ENCODE assay signal across 13 cellular contexts in genomic region chr22:19766235-19766505, GRCh38. TPM values are rescaled to one million over a fixed set of nuclear protein-coding genes. Genes with fewer than 3 reads are reported as not detected.
A peak's percentile ranks its signal among the peaks of the same experiment; 100 is the strongest.
DNase-seq lines count a peak whose midpoint lies in the region; ATAC-seq and TF ChIP-seq lines count a peak whose summit lies in the region.
"Had no signal": no experiment of that assay in that cellular context is flagged by ENCODE, and none has a peak within 500 bp of the region (broad histone marks: within the 10 kb centered on the region; RNA-seq: fewer than 3 reads in every experiment).

No MANE protein-coding gene starts in this region.

- 0% methylated on average over 27 of the region's 36 CpGs; no CpG with 5 or more reads in 1 of the 2 experiments for WGBS in IMR-90 (ENCODE audit: extremely low coverage in 2 of 2, insufficient read length in 1 of 2), 2 experiments
- WGBS in esophagus muscularis mucosa = no CpG with 5 or more reads among the region's 36 CpGs
- 1% methylated on average over 36 of the region's 36 CpGs for WGBS in sigmoid colon, 2 donors
- 1% methylated on average over 15 of the region's 36 CpGs; no CpG with 5 or more reads in 1 of the 2 donors for WGBS in tibial nerve, 2 donors

- H3K9me1 ChIP-seq in IMR-90 (ENCODE audit: insufficient read depth, low read length) = no peaks in the 10 kb centered on the region

- no peak overlapping the region for H3K18ac ChIP-seq in IMR-90 (ENCODE audit: low read depth, low read length)

- H3K9me3 ChIP-seq in DND-41 (ENCODE audit: insufficient read depth, low read length, severe bottlenecking) (no peaks in the 10 kb centered on the region), IMR-90 (ENCODE audit: control insufficient read depth, insufficient read depth, low read length) (peaks cover 4% of the 10 kb centered on the region; the same call in 1 of the 2 replicates), esophagus muscularis mucosa (no peaks in the 10 kb centered on the region), sigmoid colon (no peaks in the 10 kb centered on the region), tibial nerve (no peaks in the 10 kb centered on the region)

- no peak overlapping the region for H3K56ac ChIP-seq in IMR-90 (ENCODE audit: extremely low read depth, insufficient read depth, low read length)

- BruUV-seq in IMR-90 (replicated peaks; lab: Mats Ljungman, UMichigan) = no TSS peak

- TF ChIP-seq CTCF in DND-41 (IDR thresholded peaks at IDR 0.05; ENCODE audit: borderline replicate concordance, extremely low read depth, low read length, poor library complexity, severe bottlenecking) (no peak), IMR-90 (conservative IDR thresholded peaks at IDR 0.05; ENCODE audit: low read depth, low read length) (no peak), esophagus muscularis mucosa (IDR thresholded peaks at IDR 0.05) (no peak), sigmoid colon (IDR thresholded peaks at IDR 0.05) (no peak), tibial nerve (IDR thresholded peaks at IDR 0.05) (no peak)

- H3K23ac ChIP-seq in IMR-90 (ENCODE audit: low read depth, low read length) = no peak overlapping the region

- CTCF ChIA-PET in IMR-90 (lab: Yijun Ruan, JAX) = no interaction called here

- no peak overlapping the region for H2BK5ac ChIP-seq in IMR-90 (ENCODE audit: low read depth, low read length, poor library complexity, severe bottlenecking)

- H2AFZ ChIP-seq in DND-41 (ENCODE audit: low read depth, low read length) (peak overlapping the region; percentile 38; the same call in 1 of the 2 replicates), IMR-90 (replicated peaks; ENCODE audit: low read length, poor library complexity) (no peak overlapping the region)

- DNase-seq in DND-41 (no peak), IMR-90 (no peak), esophagus muscularis mucosa (ENCODE audit: extremely low spot score) (no peak), sigmoid colon (no peak), tibial nerve (ENCODE audit: low spot score in 2 of 2) (no peak)
- no peak for DNase-seq in T-helper 2 cell treated with Interferon-gamma antibody and Interleukin-4, amounts not matched to agents 5 μg/mL and 100 μg/mL, for 36 hours (ENCODE audit: low spot score)
- DNase-seq: activated gamma-delta T cell treated with Interleukin-2 at 50 U/mL for 16 hours; brain microvascular endothelial cell; effector memory CD4-positive, alpha-beta T cell; HFFc6; stimulated activated CD4-positive, alpha-beta T cell treated with anti-CD3 and anti-CD28 coated beads, Interleukin-2, amount 100 ng/mL, for 48 hours had no signal

- no peak overlapping the region for H2BK20ac ChIP-seq in IMR-90 (ENCODE audit: low read depth, low read length)

- no peak overlapping the region for H4K5ac ChIP-seq in IMR-90 (ENCODE audit: low read depth, low read length)

- H3K36me3 Mint-ChIP-seq in T-helper 2 cell treated with Interferon-gamma antibody and Interleukin-4, amounts not matched to agents 5 μg/mL and 100 μg/mL, for 36 hours (ENCODE audit: low read depth) = no peaks in the 10 kb centered on the region

- no peak overlapping the region for H2AK5ac ChIP-seq in IMR-90 (ENCODE audit: low read depth, low read length)

- no peaks in the 10 kb centered on the region for H3K36me3 ChIP-seq in DND-41 (ENCODE audit: insufficient read depth, low read length)
- no peaks in the 10 kb centered on the region for H3K36me3 ChIP-seq in IMR-90 (ENCODE audit: control insufficient read depth, insufficient read depth, low read length)
- H3K36me3 ChIP-seq in esophagus muscularis mucosa = no peaks in the 10 kb centered on the region
- H3K36me3 ChIP-seq in sigmoid colon = no peaks in the 10 kb centered on the region
- no peaks in the 10 kb centered on the region for H3K36me3 ChIP-seq in tibial nerve
- H3K36me3 ChIP-seq: brain microvascular endothelial cell had no signal

- peaks cover 9% of the 10 kb centered on the region for H3K27me3 ChIP-seq in DND-41 (ENCODE audit: insufficient read depth, low read length, poor library complexity)
- H3K27me3 ChIP-seq in IMR-90 (ENCODE audit: control insufficient read depth, insufficient read depth, low read length) = peaks cover 98% of the 10 kb centered on the region
- peaks cover 0 to 100% (median 53%) of the 10 kb centered on the region in 4 donors for H3K27me3 ChIP-seq in esophagus muscularis mucosa
- H3K27me3 ChIP-seq in sigmoid colon = peaks cover 53 to 99% (median 97%) of the 10 kb centered on the region in 3 donors
- H3K27me3 ChIP-seq in tibial nerve = peaks cover 0 to 87% of the 10 kb centered on the region in 2 donors

- H3K27ac Mint-ChIP-seq in T-helper 2 cell treated with Interferon-gamma antibody and Interleukin-4, amounts not matched to agents 5 μg/mL and 100 μg/mL, for 36 hours = no peak overlapping the region
- H3K27ac Mint-ChIP-seq: HFFc6 had no signal

- H3K4ac ChIP-seq in IMR-90 (ENCODE audit: low read depth, low read length) = no peak overlapping the region

- no peaks in the 10 kb centered on the region for H3K9me3 Mint-ChIP-seq in T-helper 2 cell treated with Interferon-gamma antibody and Interleukin-4, amounts not matched to agents 5 μg/mL and 100 μg/mL, for 36 hours
- H3K9me3 Mint-ChIP-seq: HFFc6 had no signal

- TF ChIP-seq POLR2A in IMR-90 (IDR thresholded peaks at IDR 0.05; ENCODE audit: low read depth, low read length) = no peak
- TF ChIP-seq POLR2A in esophagus muscularis mucosa (IDR thresholded peaks at IDR 0.05; ENCODE audit: low read depth) = no peak
- TF ChIP-seq POLR2A in sigmoid colon (IDR thresholded peaks at IDR 0.05) = no peak
- no peak for TF ChIP-seq POLR2A in tibial nerve (IDR thresholded peaks at IDR 0.05)

- no peak overlapping the region for H3K14ac ChIP-seq in IMR-90 (replicated peaks; ENCODE audit: low read depth, low read length)

- H2AK9ac ChIP-seq in IMR-90 (replicated peaks; ENCODE audit: low read depth, low read length, poor library complexity) = no peak overlapping the region

- intact Hi-C loops in IMR-90 (cut with micrococcal nuclease) = no loop called here
- intact Hi-C loops in esophagus muscularis mucosa (cut with DNase I) = loop anchor here (10.0 kb wide), 1 partner anchor 79 kb away; no protein-coding TSS in a partner anchor
- intact Hi-C loops in sigmoid colon (cut with DNase I) = no loop called here

- TF ChIP-seq EP300 in esophagus muscularis mucosa (IDR thresholded peaks at IDR 0.05) (no peak), sigmoid colon (IDR thresholded peaks at IDR 0.05) (no peak), tibial nerve (IDR thresholded peaks at IDR 0.05) (no peak)

- ATAC-seq in DND-41 (ENCODE audit: insufficient read depth, low read depth) = no peak
- peak; percentile 31 for ATAC-seq in IMR-90 (ENCODE audit: low read depth)
- no peak for ATAC-seq in HG03095 (IDR thresholded peaks at IDR 0.05; ENCODE audit: unreplicated experiment)

- H4K8ac ChIP-seq in IMR-90 (ENCODE audit: low read depth in 2 of 2, low read length in 2 of 2) = no peak overlapping the region

- H3K4me2 ChIP-seq in DND-41 (ENCODE audit: insufficient read depth, low read length) (peak overlapping the region; percentile 53), IMR-90 (ENCODE audit: low read depth, low read length) (no peak overlapping the region)

- peaks cover 6% of the 10 kb centered on the region for H3K4me1 Mint-ChIP-seq in T-helper 2 cell treated with Interferon-gamma antibody and Interleukin-4, amounts not matched to agents 5 μg/mL and 100 μg/mL, for 36 hours (ENCODE audit: low read depth)

- H3K4me3 Mint-ChIP-seq in T-helper 2 cell treated with Interferon-gamma antibody and Interleukin-4, amounts not matched to agents 5 μg/mL and 100 μg/mL, for 36 hours = no peak overlapping the region

- H4K91ac ChIP-seq in IMR-90 (ENCODE audit: insufficient read depth, low read depth, low read length) = no peak overlapping the region

- H3K4me3 ChIP-seq in DND-41 (ENCODE audit: low read depth in 1 of 2, low read length in 2 of 2) (peak overlapping the region; percentile 28 to 63; a peak in 3 of 4 replicates), IMR-90 (ENCODE audit: insufficient read depth, low read depth, low read length) (no peak overlapping the region), esophagus muscularis mucosa (peak overlapping the region; percentile 40 to 49 (median 46)), sigmoid colon (peak overlapping the region in 3 of 4 donors; percentile 21 to 38 (median 28)), tibial nerve (peak overlapping the region in 2 of 4 donors; percentile 7 to 44)

- H2BK120ac ChIP-seq in IMR-90 (ENCODE audit: low read depth, low read length) = no peak overlapping the region

- no peaks in the 10 kb centered on the region for H3K79me1 ChIP-seq in IMR-90 (ENCODE audit: low read depth in 1 of 2, low read length in 2 of 2)

- peaks cover 66% of the 10 kb centered on the region for H3K27me3 Mint-ChIP-seq in T-helper 2 cell treated with Interferon-gamma antibody and Interleukin-4, amounts not matched to agents 5 μg/mL and 100 μg/mL, for 36 hours (ENCODE audit: low read depth)

- in situ Hi-C loops in IMR-90 (cut with MboI; ENCODE audit: low sequenced_read_pairs) = no loop called here

- H3K79me2 ChIP-seq in DND-41 (ENCODE audit: insufficient read depth, low read length) = peaks cover 48% of the 10 kb centered on the region

- POLR2A ChIA-PET in IMR-90 (lab: Charles Lee; ENCODE audit: unreplicated experiment) = no interaction called here

- no peak overlapping the region for H2BK15ac ChIP-seq in IMR-90 (ENCODE audit: low read depth, low read length)

- peaks cover 20% of the 10 kb centered on the region for H3K4me1 ChIP-seq in DND-41 (ENCODE audit: insufficient read depth, low read length)
- no peaks in the 10 kb centered on the region for H3K4me1 ChIP-seq in IMR-90 (ENCODE audit: control insufficient read depth, insufficient read depth, low read length)
- H3K4me1 ChIP-seq in esophagus muscularis mucosa = peaks cover 17 to 38% (median 34%) of the 10 kb centered on the region in 4 donors
- peaks cover 0 to 20% (median 18%) of the 10 kb centered on the region in 4 donors for H3K4me1 ChIP-seq in sigmoid colon
- H3K4me1 ChIP-seq in tibial nerve = peaks cover 0 to 37% (median 10%) of the 10 kb centered on the region in 4 donors

- H3K9ac ChIP-seq in DND-41 (ENCODE audit: low read depth, low read length) (peak overlapping the region; percentile 66), IMR-90 (ENCODE audit: low read depth, low read length) (no peak overlapping the region)

- H4K20me1 ChIP-seq in DND-41 (ENCODE audit: insufficient read depth, low read length) (peaks cover 22% of the 10 kb centered on the region), IMR-90 (ENCODE audit: insufficient read depth, low read length) (no peaks in the 10 kb centered on the region)

- dilution Hi-C loops in IMR-90 (cut with HindIII; ENCODE audit: low sequenced_read_pairs, unreplicated experiment) = no loop called here

- no peak for TF ChIP-seq RAD21 in IMR-90 (IDR thresholded peaks at IDR 0.05; ENCODE audit: low read length)

- no peak overlapping the region; the same call in 1 of the 2 replicates for H3K27ac ChIP-seq in DND-41 (ENCODE audit: low read length)
- H3K27ac ChIP-seq in IMR-90 (ENCODE audit: insufficient read depth, low read length) = no peak overlapping the region
- no peak overlapping the region for H3K27ac ChIP-seq in esophagus muscularis mucosa (replicated peaks in 1 of 4)
- H3K27ac ChIP-seq in sigmoid colon = no peak overlapping the region
- H3K27ac ChIP-seq in tibial nerve = peak overlapping the region in 1 of 4 donors; percentile 41
- H3K27ac ChIP-seq: brain microvascular endothelial cell had no signal

RNA-seq across cellular contexts. Expression of gene TBX1, which starts 5.6 kb away (rescaled TPM):
- total RNA-seq in IMR-90 (2012; rRNA removed) = not detected in 2 replicates
- 0.03 and 0.13 TPM in 2 replicates for polyA plus RNA-seq in IMR-90 (2012; rRNA removed)
- 0.03 TPM in 1 of 2 replicates, not detected in the other for polyA plus RNA-seq in IMR-90 (2012; cell fraction: cytosol; rRNA removed)
- 0.08 and 0.36 TPM in 2 replicates for polyA plus RNA-seq in IMR-90 (2012; cell fraction: nucleus; rRNA removed; ENCODE audit: low replicate concordance)
- total RNA-seq in esophagus muscularis mucosa = 1 to 10 TPM; 1.4 to 2.5 (median 1.8) TPM
- 1 to 10 TPM; 1.7 to 4.3 (median 3.3) TPM for total RNA-seq in sigmoid colon
- polyA plus RNA-seq in sigmoid colon = 1 to 10 TPM in 2 of 3 donors, not detected in 1; 1.8 to 2.4 TPM
- 1 to 10 TPM in 3 of 4 donors, under 1 TPM in 1; 0.42 to 3.6 (median 2.6) TPM for total RNA-seq in tibial nerve

RNA-seq across cellular contexts. Expression of gene GP1BB, which starts 42.8 kb away (rescaled TPM):
- 0.18 and 0.28 TPM in 2 replicates for total RNA-seq in IMR-90 (2012; rRNA removed)
- 1.5 and 4.6 TPM in 2 replicates for polyA plus RNA-seq in IMR-90 (2012; rRNA removed)
- 1.2 and 3.0 TPM in 2 replicates for polyA plus RNA-seq in IMR-90 (2012; cell fraction: cytosol; rRNA removed)
- 7.1 and 36.7 TPM in 2 replicates for polyA plus RNA-seq in IMR-90 (2012; cell fraction: nucleus; rRNA removed; ENCODE audit: low replicate concordance)
- 10 to 100 TPM in 1 of 4 donors, 1 to 10 TPM in 3; 1.7 to 16.7 (median 5.7) TPM for total RNA-seq in esophagus muscularis mucosa
- total RNA-seq in sigmoid colon = 1 to 10 TPM; 1.6 to 2.9 (median 2.4) TPM
- 1 to 10 TPM in 1 of 3 donors, not detected in 2; 1.1 TPM for polyA plus RNA-seq in sigmoid colon
- 1 to 10 TPM; 3.3 to 5.9 (median 4.7) TPM for total RNA-seq in tibial nerve
- total RNA-seq: activated CD8-positive, alpha-beta T cell treated with anti-CD3 and anti-CD28 coated beads, Interleukin-2, amount 10 ng/mL, durations not matched to agents 7 days and 5 days had no signal

RNA-seq across cellular contexts. Expression of gene SEPTIN5, which starts 51.9 kb away (rescaled TPM):
- total RNA-seq in IMR-90 (2012; rRNA removed) (16.8 and 17.2 TPM in 2 replicates), esophagus muscularis mucosa (10 to 100 TPM in 3 of 4 donors, 1 to 10 TPM in 1; 4.2 to 55.4 (median 20.6) TPM), sigmoid colon (10 to 100 TPM in 3 of 4 donors, 1 to 10 TPM in 1; 5.7 to 26.0 (median 12.8) TPM), tibial nerve (10 to 100 TPM; 11.4 to 29.1 (median 25.2) TPM)
- polyA plus RNA-seq in IMR-90 (2012; rRNA removed) (20.7 and 22.3 TPM in 2 replicates), sigmoid colon (1 to 10 TPM; 1.2 to 6.2 (median 3.0) TPM)
- 10.4 and 22.8 TPM in 2 replicates for polyA plus RNA-seq in IMR-90 (2012; cell fraction: cytosol; rRNA removed)
- 65.7 and 90.4 TPM in 2 replicates for polyA plus RNA-seq in IMR-90 (2012; cell fraction: nucleus; rRNA removed; ENCODE audit: low replicate concordance)
